ENCODE assay signal across 25 cellular contexts in genomic region chr4:164924670-164925238, GRCh38. TPM values are rescaled to one million over a fixed set of nuclear protein-coding genes. Genes with fewer than 3 reads are reported as not detected.
DNase-seq lines count a peak whose midpoint lies in the region; ATAC-seq lines count a peak whose summit lies in the region.
"Had no signal": no experiment of that assay in that cellular context is flagged by ENCODE, and none has a peak within 500 bp of the region (broad histone marks: within the 10 kb centered on the region; RNA-seq: fewer than 3 reads in every experiment).

No MANE protein-coding gene starts in this region.

- DNase-seq in SKM-1 treated with dmso at 0.1 percent for 144 hours (lab: John Stamatoyannopoulos, UW; ENCODE audit: unreplicated experiment) = peak; percentile 4
- DNase-seq in SKM-1 (lab: John Stamatoyannopoulos, UW; ENCODE audit: unreplicated experiment) = no peak
- DNase-seq in myocyte (ENCODE audit: low read depth) = peak; percentile 30
- DNase-seq in NCI-H345 (lab: John Stamatoyannopoulos, UW) = no peak
- DNase-seq: activated CD4-positive, alpha-beta T cell treated with anti-CD3 and anti-CD28 coated beads, Interleukin-2, amount 50 U/mL, for 4 hours; activated CD4-positive, CD25-positive, alpha-beta regulatory T cell; activated CD8-positive, alpha-beta memory T cell treated with anti-CD3 and anti-CD28 coated beads, Interleukin-2, amount 50 U/mL, for 4 hours; CD4-positive, alpha-beta memory T cell; DMS53; kidney glomerular epithelial cell; lower lobe of right lung; mucosa of descending colon; NCI-H2081 treated with DMSO at 0.1 percent for 48 hours; pancreas; stimulated activated CD4-positive, alpha-beta T cell treated with anti-CD3 and anti-CD28 coated beads, Interleukin-2, amount 100 ng/mL, for 48 hours; substantia nigra had no signal

- ATAC-seq in HG02678 (IDR thresholded peaks at IDR 0.05; ENCODE audit: unreplicated experiment) (peak; percentile 74), HG03457 (IDR thresholded peaks at IDR 0.05; ENCODE audit: unreplicated experiment) (peak; percentile 63), GM21515 (IDR thresholded peaks at IDR 0.05; ENCODE audit: unreplicated experiment) (no peak), HG03196 (IDR thresholded peaks at IDR 0.05; ENCODE audit: unreplicated experiment) (no peak)
- ATAC-seq: lower lobe of right lung; mucosa of descending colon; pancreas; Right ventricle myocardium inferior; stimulated activated effector memory CD8-positive, alpha-beta T cell treated with anti-CD3 and anti-CD28 coated beads, Interleukin-12 subunit alpha, Interleukin-12 subunit beta, amount 100 ng/mL, for 72 hours had no signal

RNA-seq across cellular contexts. Expression of gene APELA, which starts 47.8 kb away (rescaled TPM):
- not detected in 2 replicates for total RNA-seq in myocyte
- 0.04 TPM for polyA plus RNA-seq in myocyte (2012)
- total RNA-seq: CD4-positive, alpha-beta memory T cell; endothelial cell of umbilical vein; lower lobe of right lung; mucosa of descending colon; Right ventricle myocardium inferior; ureter had no signal
- polyA plus RNA-seq: CD4-positive, alpha-beta memory T cell; endothelial cell of umbilical vein; neural cell; pancreas had no signal

RNA-seq across cellular contexts. Expression of gene TRIM61, which starts 52.7 kb away (rescaled TPM):
- total RNA-seq in myocyte = not detected in 2 replicates
- 0.10 TPM for polyA plus RNA-seq in myocyte (2012)
- polyA plus RNA-seq: endothelial cell of umbilical vein, neural cell had no signal

Comparison
In these comparisons a context has a peak if more than half of its experiments do, and no peak if none do; other contexts are left out.
1. DNase-seq: peak in SKM-1 treated with dmso at 0.1 percent for 144 hours (single experiment) and myocyte (single experiment); none in SKM-1 (single experiment) and NCI-H345 (single experiment).
2. ATAC-seq: peak in HG02678 (single experiment) and HG03457 (single experiment); none in GM21515 (single experiment) and HG03196 (single experiment).